Comparison of ENCODE assay signal across 9 cellular contexts in genomic region chr2:230957756-230958391, GRCh38. TPM values are rescaled to one million over a fixed set of nuclear protein-coding genes. Genes with fewer than 3 reads are reported as not detected.
DNase-seq lines count a peak whose midpoint lies in the region; ATAC-seq lines count a peak whose summit lies in the region.
"Had no signal": no experiment of that assay in that cellular context is flagged by ENCODE, and none has a peak within 500 bp of the region (broad histone marks: within the 10 kb centered on the region; RNA-seq: fewer than 3 reads in every experiment).

No MANE protein-coding gene starts in this region.

- H3K9ac ChIP-seq in iPS-15b (ENCODE audit: low read depth, low read length): no peak overlapping the region

- no peaks in the 10 kb centered on the region for H3K9me3 ChIP-seq in iPS-15b (ENCODE audit: control insufficient read depth, insufficient read depth, low read length)

- POLR2A ChIA-PET in activated CD8-positive, alpha-beta T cell treated with anti-CD3 and anti-CD28 coated beads, Interleukin-2, amount 10 ng/mL, durations not matched to agents 7 days and 5 days (lab: Charles Lee): interaction anchor here (0.8 to 1.3 kb wide), 5 partner anchors 11 to 27 kb away, joined by 3 to 5 read pairs (median 4); no protein-coding TSS in a partner anchor

- H3K4me1 ChIP-seq in iPS-15b (ENCODE audit: control insufficient read depth, insufficient read depth, low read length): no peaks in the 10 kb centered on the region

- H3K4me3 Mint-ChIP-seq in activated CD8-positive, alpha-beta T cell treated with anti-CD3 and anti-CD28 coated beads, Interleukin-2, amount 10 ng/mL, durations not matched to agents 7 days and 5 days: peak overlapping the region; percentile 83
- H3K4me3 Mint-ChIP-seq in stimulated activated naive B cell treated with anti-CD40 and anti-IgM and Interleukin-4, amounts not matched to agents 10 μg/mL and 1 μg/mL and 100 μg/mL, for 72 hours: peak overlapping the region; percentile 82 to 85

- H3K4me3 ChIP-seq in iPS-15b (ENCODE audit: low read depth, low read length): peak overlapping the region; percentile 38

- ATAC-seq in activated CD8-positive, alpha-beta T cell treated with anti-CD3 and anti-CD28 coated beads, Interleukin-2, amount 10 ng/mL, durations not matched to agents 7 days and 5 days: no peak
- ATAC-seq in stimulated activated naive B cell treated with anti-CD40 and anti-IgM and Interleukin-4, amounts not matched to agents 10 μg/mL and 1 μg/mL and 100 μg/mL, for 72 hours (replicated peaks): no peak

- peak overlapping the region; percentile 90 for H3K27ac Mint-ChIP-seq in activated CD8-positive, alpha-beta T cell treated with anti-CD3 and anti-CD28 coated beads, Interleukin-2, amount 10 ng/mL, durations not matched to agents 7 days and 5 days
- H3K27ac Mint-ChIP-seq in stimulated activated naive B cell treated with anti-CD40 and anti-IgM and Interleukin-4, amounts not matched to agents 10 μg/mL and 1 μg/mL and 100 μg/mL, for 72 hours: peak overlapping the region; percentile 32

- H3K27me3 ChIP-seq in iPS-15b (ENCODE audit: control insufficient read depth, insufficient read depth, low read length): peaks cover 22% of the 10 kb centered on the region

- H3K36me3 ChIP-seq in iPS-15b (ENCODE audit: control insufficient read depth, insufficient read depth, low read length): no peaks in the 10 kb centered on the region

- DNase-seq in NCI-H510A treated with DMSO at 0.1 percent for 48 hours (lab: John Stamatoyannopoulos, UW) (peak; percentile 67), NCI-H510A (lab: John Stamatoyannopoulos, UW) (no peak), GDM1 (lab: John Stamatoyannopoulos, UW) (no peak), cerebellum (ENCODE audit: low spot score) (no peak), GM19238 (ENCODE audit: insufficient read length, low spot score) (no peak)
- no peak for DNase-seq in activated CD8-positive, alpha-beta T cell treated with anti-CD3 and anti-CD28 coated beads, Interleukin-2, amount 10 ng/mL, durations not matched to agents 7 days and 5 days
- no peak for DNase-seq in stimulated activated naive B cell treated with anti-CD40 and anti-IgM and Interleukin-4, amounts not matched to agents 10 μg/mL and 1 μg/mL and 100 μg/mL, for 72 hours
- DNase-seq: activated gamma-delta T cell treated with Interleukin-2 at 50 U/mL for 16 hours had no signal

- peaks cover 54% of the 10 kb centered on the region for H3K4me1 Mint-ChIP-seq in activated CD8-positive, alpha-beta T cell treated with anti-CD3 and anti-CD28 coated beads, Interleukin-2, amount 10 ng/mL, durations not matched to agents 7 days and 5 days (ENCODE audit: low read depth)
- H3K4me1 Mint-ChIP-seq in stimulated activated naive B cell treated with anti-CD40 and anti-IgM and Interleukin-4, amounts not matched to agents 10 μg/mL and 1 μg/mL and 100 μg/mL, for 72 hours: peaks cover 13 to 25% of the 10 kb centered on the region in 2 donors

- no peaks in the 10 kb centered on the region for H3K27me3 Mint-ChIP-seq in activated CD8-positive, alpha-beta T cell treated with anti-CD3 and anti-CD28 coated beads, Interleukin-2, amount 10 ng/mL, durations not matched to agents 7 days and 5 days (ENCODE audit: low read depth)
- H3K27me3 Mint-ChIP-seq in stimulated activated naive B cell treated with anti-CD40 and anti-IgM and Interleukin-4, amounts not matched to agents 10 μg/mL and 1 μg/mL and 100 μg/mL, for 72 hours: peaks cover 42 to 76% of the 10 kb centered on the region in 2 donors

- CTCF ChIA-PET in activated CD8-positive, alpha-beta T cell treated with anti-CD3 and anti-CD28 coated beads, Interleukin-2, amount 10 ng/mL, durations not matched to agents 7 days and 5 days (lab: Charles Lee): interaction anchor here (0.6 to 2.7 kb wide), 8 partner anchors 10 to 631 kb away, joined by 3 to 12 read pairs (median 3); no protein-coding TSS in a partner anchor

- no peaks in the 10 kb centered on the region for H3K9me3 Mint-ChIP-seq in activated CD8-positive, alpha-beta T cell treated with anti-CD3 and anti-CD28 coated beads, Interleukin-2, amount 10 ng/mL, durations not matched to agents 7 days and 5 days (ENCODE audit: insufficient read depth)
- no peaks in the 10 kb centered on the region for H3K9me3 Mint-ChIP-seq in stimulated activated naive B cell treated with anti-CD40 and anti-IgM and Interleukin-4, amounts not matched to agents 10 μg/mL and 1 μg/mL and 100 μg/mL, for 72 hours

- H3K36me3 Mint-ChIP-seq in activated CD8-positive, alpha-beta T cell treated with anti-CD3 and anti-CD28 coated beads, Interleukin-2, amount 10 ng/mL, durations not matched to agents 7 days and 5 days (ENCODE audit: low read depth): peaks cover under 1% of the 10 kb centered on the region
- no peaks in the 10 kb centered on the region for H3K36me3 Mint-ChIP-seq in stimulated activated naive B cell treated with anti-CD40 and anti-IgM and Interleukin-4, amounts not matched to agents 10 μg/mL and 1 μg/mL and 100 μg/mL, for 72 hours

RNA-seq across cellular contexts. Expression of gene GPR55, which starts 32.8 kb away (rescaled TPM):
- total RNA-seq in activated CD8-positive, alpha-beta T cell treated with anti-CD3 and anti-CD28 coated beads, Interleukin-2, amount 10 ng/mL, durations not matched to agents 7 days and 5 days: 10 to 100 TPM; 12.3 to 12.5 TPM
- total RNA-seq in cerebellum: not detected

RNA-seq across cellular contexts. Expression of gene SPATA3, which starts 38.0 kb away (rescaled TPM):
- total RNA-seq in activated CD8-positive, alpha-beta T cell treated with anti-CD3 and anti-CD28 coated beads, Interleukin-2, amount 10 ng/mL, durations not matched to agents 7 days and 5 days: under 1 TPM in 1 of 2 experiments, not detected in 1; 0.29 TPM
- not detected for total RNA-seq in cerebellum

Comparison
In these comparisons a context has a peak if more than half of its experiments do, and no peak if none do; other contexts are left out.
1. RNA of gene GPR55, which starts 32.8 kb away (total RNA-seq): 12.3 to 12.5 TPM in activated CD8-positive, alpha-beta T cell treated with anti-CD3 and anti-CD28 coated beads, Interleukin-2, amount 10 ng/mL, durations not matched to agents 7 days and 5 days; not detected in cerebellum (single experiment); every median in the first group is over 10 times any median in the second.